In genomic region chr6:47479874-47480273, GRCh38 we compare ENCODE assay signal across 8 cellular contexts. TPM values are rescaled to one million over a fixed set of nuclear protein-coding genes. Genes with fewer than 3 reads are reported as not detected.
A peak's percentile ranks its signal among the peaks of the same experiment; 100 is the strongest.
DNase-seq lines count a peak whose midpoint lies in the region; ATAC-seq and TF ChIP-seq lines count a peak whose summit lies in the region.

No MANE protein-coding gene starts in this region.

- no peaks in the 10 kb centered on the region for H3K9me3 ChIP-seq in Loucy (ENCODE audit: insufficient read depth, low read depth, low read length)
- no peaks in the 10 kb centered on the region for H3K9me3 ChIP-seq in colonic mucosa
- no peaks in the 10 kb centered on the region for H3K9me3 ChIP-seq in Peyer's patch

- peaks cover 3% of the 10 kb centered on the region; the same call in 1 of the 2 replicates for H3F3A ChIP-seq in Loucy (ENCODE audit: low read depth)

- TF ChIP-seq CTCF in Calu3 (IDR thresholded peaks at IDR 0.05; ENCODE audit: unreplicated experiment), result no peak
- no peak for TF ChIP-seq CTCF in Loucy (conservative IDR thresholded peaks at IDR 0.05; ENCODE audit: low read length)
- TF ChIP-seq CTCF in colonic mucosa (IDR thresholded peaks at IDR 0.05), result no peak
- TF ChIP-seq CTCF in Peyer's patch (IDR thresholded peaks at IDR 0.05), result no peak

- H3K79me2 ChIP-seq in Loucy (ENCODE audit: insufficient read depth, low read length), result peaks cover 67% of the 10 kb centered on the region

- no peaks in the 10 kb centered on the region for H3K36me3 ChIP-seq in Loucy (ENCODE audit: insufficient read depth, low read length)
- H3K36me3 ChIP-seq in colonic mucosa, result no peaks in the 10 kb centered on the region
- H3K36me3 ChIP-seq in Peyer's patch, result no peaks in the 10 kb centered on the region

- peaks cover 59% of the 10 kb centered on the region for H4K20me1 ChIP-seq in Loucy (ENCODE audit: insufficient read depth, low read length, poor library complexity, severe bottlenecking)

- BruUV-seq in Calu3 (replicated peaks; lab: Mats Ljungman, UMichigan), result no TSS peak

- H3K9ac ChIP-seq in Loucy (ENCODE audit: low read depth, low read length, poor library complexity, severe bottlenecking) (peak overlapping the region; percentile 91), colonic mucosa (ENCODE audit: low read depth in 2 of 2, low read length in 2 of 2) (peak overlapping the region in 1 of 2 donors; percentile 95)

- H2AFZ ChIP-seq in Loucy (ENCODE audit: low read length), result no peak overlapping the region

- no peak for TF ChIP-seq POLR2A in Peyer's patch (IDR thresholded peaks at IDR 0.05)

- H3K36me3 Mint-ChIP-seq in Calu3 (ENCODE audit: insufficient read depth, unreplicated experiment), result peaks cover 71% of the 10 kb centered on the region
- no peaks in the 10 kb centered on the region for H3K36me3 Mint-ChIP-seq in natural killer cell treated with Interleukin-12 subunit alpha and Interleukin-12 subunit beta and Interleukin-15 and Interleukin-18, amount 100 ng/mL, for 72 hours

- H3K4me3 ChIP-seq in Loucy (ENCODE audit: low read length, poor library complexity, severe bottlenecking), result peak overlapping the region; percentile 90
- peak overlapping the region; percentile 75 for H3K4me3 ChIP-seq in colonic mucosa
- peak overlapping the region in 2 of 4 donors; percentile 78 to 87 for H3K4me3 ChIP-seq in Peyer's patch

- H3K4me1 ChIP-seq in Loucy (ENCODE audit: insufficient read depth, low read length, poor library complexity, severe bottlenecking), result peaks cover 57% of the 10 kb centered on the region
- H3K4me1 ChIP-seq in colonic mucosa, result peaks cover 10% of the 10 kb centered on the region
- H3K4me1 ChIP-seq in Peyer's patch, result peaks cover 0 to 38% (median 5%) of the 10 kb centered on the region in 4 donors

- ATAC-seq in natural killer cell treated with Interleukin-12 subunit alpha and Interleukin-12 subunit beta and Interleukin-15 and Interleukin-18, amount 100 ng/mL, for 72 hours, result no peak
- ATAC-seq in HG03432 (IDR thresholded peaks at IDR 0.05; ENCODE audit: unreplicated experiment), result no peak
- no peak for ATAC-seq in HG02884 (IDR thresholded peaks at IDR 0.05; ENCODE audit: unreplicated experiment)

- H3K27me3 ChIP-seq in Loucy (ENCODE audit: insufficient read depth, low read length, poor library complexity, severe bottlenecking) (no peaks in the 10 kb centered on the region), colonic mucosa (no peaks in the 10 kb centered on the region), Peyer's patch (no peaks in the 10 kb centered on the region)

- peak overlapping the region; percentile 92 for H3K4me2 ChIP-seq in Loucy (ENCODE audit: low read depth, low read length, poor library complexity, severe bottlenecking)

- H3K9me3 Mint-ChIP-seq in Calu3 (ENCODE audit: low read depth, unreplicated experiment), result no peaks in the 10 kb centered on the region
- H3K9me3 Mint-ChIP-seq in natural killer cell treated with Interleukin-12 subunit alpha and Interleukin-12 subunit beta and Interleukin-15 and Interleukin-18, amount 100 ng/mL, for 72 hours, result no peaks in the 10 kb centered on the region

- intact Hi-C loops in Calu3 (cut with micrococcal nuclease; ENCODE audit: unreplicated experiment), result no loop called here
- intact Hi-C loops in colonic mucosa (cut with DNase I), result no loop called here

- CTCF ChIA-PET in Calu3 (lab: Charles Lee), result interaction anchor here (1.2 to 4.0 kb wide), 2 partner anchors 22 to 65 kb away, joined by 4 to 14 read pairs; no protein-coding TSS in a partner anchor

- DNase-seq in Calu3 (no peak), colonic mucosa (no peak), Peyer's patch (no peak), A172 (ENCODE audit: low spot score) (no peak)
- no peak for DNase-seq in natural killer cell treated with Interleukin-12 subunit alpha and Interleukin-12 subunit beta and Interleukin-15 and Interleukin-18, amount 100 ng/mL, for 72 hours (ENCODE audit: low spot score)

- no peaks in the 10 kb centered on the region for H3K27me3 Mint-ChIP-seq in Calu3 (ENCODE audit: unreplicated experiment)
- no peaks in the 10 kb centered on the region for H3K27me3 Mint-ChIP-seq in natural killer cell treated with Interleukin-12 subunit alpha and Interleukin-12 subunit beta and Interleukin-15 and Interleukin-18, amount 100 ng/mL, for 72 hours

- peak overlapping the region; percentile 94 for H3K27ac Mint-ChIP-seq in Calu3 (ENCODE audit: unreplicated experiment)
- H3K27ac Mint-ChIP-seq in natural killer cell treated with Interleukin-12 subunit alpha and Interleukin-12 subunit beta and Interleukin-15 and Interleukin-18, amount 100 ng/mL, for 72 hours, result peak overlapping the region in 1 of 2 donors; percentile 99

- H3K9me2 ChIP-seq in Loucy (replicated peaks; ENCODE audit: low read depth, low read length), result no peaks in the 10 kb centered on the region

- peaks cover 46% of the 10 kb centered on the region for H3K4me1 Mint-ChIP-seq in Calu3 (ENCODE audit: low read depth, unreplicated experiment)
- H3K4me1 Mint-ChIP-seq in natural killer cell treated with Interleukin-12 subunit alpha and Interleukin-12 subunit beta and Interleukin-15 and Interleukin-18, amount 100 ng/mL, for 72 hours (ENCODE audit: low read depth in 2 of 2), result peaks cover 24 to 53% of the 10 kb centered on the region in 2 donors

- H3K4me3 Mint-ChIP-seq in Calu3 (ENCODE audit: low read depth, unreplicated experiment), result peak overlapping the region; percentile 86
- H3K4me3 Mint-ChIP-seq in natural killer cell treated with Interleukin-12 subunit alpha and Interleukin-12 subunit beta and Interleukin-15 and Interleukin-18, amount 100 ng/mL, for 72 hours, result peak overlapping the region; percentile 99

- no peak overlapping the region for H3K27ac ChIP-seq in colonic mucosa
- H3K27ac ChIP-seq in Peyer's patch, result no peak overlapping the region

RNA-seq across cellular contexts. Expression of gene CD2AP, which starts 2.3 kb away (rescaled TPM):
- 105 and 121 TPM in 2 replicates for total RNA-seq in Calu3 (2022)
- 100 to 1,000 TPM in 1 of 2 donors, 10 to 100 TPM in 1; 83.1 to 146 TPM for total RNA-seq in colonic mucosa
- total RNA-seq in natural killer cell treated with Interleukin-12 subunit alpha and Interleukin-12 subunit beta and Interleukin-15 and Interleukin-18, amount 100 ng/mL, for 72 hours, result 10 to 100 TPM; 18.9 to 29.6 TPM
- 100 to 1,000 TPM in 2 of 4 donors, 10 to 100 TPM in 2; 59.4 to 151 (median 96.8) TPM for total RNA-seq in Peyer's patch
- total RNA-seq in A172 (2014; rRNA removed; shearing (Covaris generic)), result 13.4 and 18.0 TPM in 2 replicates
